ENCODE assay signal across 17 cellular contexts in the genomic region with DNA sequence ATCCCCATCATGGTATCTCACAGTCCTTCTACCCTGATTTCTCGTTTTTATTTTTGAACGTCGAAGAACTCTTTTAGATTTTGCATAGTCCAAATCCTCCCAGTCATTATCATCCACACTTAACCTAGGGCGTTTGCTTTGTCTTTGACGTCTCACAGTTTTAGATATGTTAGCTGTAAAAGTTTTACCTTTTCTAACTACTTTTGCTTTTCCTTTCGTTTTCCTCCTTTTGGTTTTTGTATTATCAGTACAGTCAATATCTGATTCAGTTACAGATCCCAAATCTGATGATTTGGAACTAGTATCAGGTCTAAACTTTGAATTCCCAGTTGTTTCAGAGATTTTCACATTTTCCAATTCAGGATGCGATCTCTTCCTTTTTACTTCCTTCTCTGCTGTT. TPM values are rescaled to one million over a fixed set of nuclear protein-coding genes. Genes with fewer than 3 reads are reported as not detected.
DNase-seq lines count a peak whose midpoint lies in the region; ATAC-seq, FAIRE-seq and TF ChIP-seq lines count a peak whose summit lies in the region.
"Had no signal": no experiment of that assay in that cellular context is flagged by ENCODE, and none has a peak within 500 bp of the region (broad histone marks: within the 10 kb centered on the region; RNA-seq: fewer than 3 reads in every experiment).

No MANE protein-coding gene starts in this region.

- no peak overlapping the region for H3K9ac ChIP-seq in endothelial cell of umbilical vein (replicated peaks; ENCODE audit: extremely low read depth, insufficient read depth, low read length)

- no peak for TF ChIP-seq CTCF in CD4-positive, alpha-beta T cell (IDR thresholded peaks at IDR 0.05)
- TF ChIP-seq CTCF in endothelial cell of umbilical vein (IDR thresholded peaks at IDR 0.05; ENCODE audit: extremely low read depth in 1 of 2, insufficient read depth in 1 of 2, low read depth in 1 of 2, low read length in 2 of 2): no peak

- H3K36me3 ChIP-seq in endothelial cell of umbilical vein (ENCODE audit: control insufficient read depth in 2 of 2, extremely low read depth in 1 of 2, insufficient read depth in 2 of 2, low read length in 2 of 2): peaks cover 2 to 13% of the 10 kb centered on the region in 2 experiments

- dilution Hi-C loops in endothelial cell of umbilical vein (cut with MboI; ENCODE audit: extremely low pct_ligation_motif_present, low sequenced_read_pairs): no loop called here

- H3K27ac Mint-ChIP-seq in activated CD4-positive, alpha-beta T cell treated with anti-CD3 and anti-CD28 coated beads for 36 hours: peak overlapping the region; percentile 72
- H3K27ac Mint-ChIP-seq in CD4-positive, alpha-beta T cell: peak overlapping the region; percentile 43
- H3K27ac Mint-ChIP-seq in activated CD4-positive, alpha-beta memory T cell treated with anti-CD3 and anti-CD28 coated beads, Interleukin-2, amount 10 ng/mL, durations not matched to agents 7 days and 5 days: peak overlapping the region; percentile 71
- H3K27ac Mint-ChIP-seq: GM23338 had no signal

- H3K4me1 Mint-ChIP-seq in activated CD4-positive, alpha-beta T cell treated with anti-CD3 and anti-CD28 coated beads for 36 hours: peaks cover 30% of the 10 kb centered on the region
- H3K4me1 Mint-ChIP-seq in CD4-positive, alpha-beta T cell (ENCODE audit: low read depth): peaks cover 22% of the 10 kb centered on the region
- peaks cover 24% of the 10 kb centered on the region for H3K4me1 Mint-ChIP-seq in activated CD4-positive, alpha-beta memory T cell treated with anti-CD3 and anti-CD28 coated beads, Interleukin-2, amount 10 ng/mL, durations not matched to agents 7 days and 5 days
- H3K4me1 Mint-ChIP-seq: neural crest cell had no signal

- H3K9me3 ChIP-seq in CD4-positive, alpha-beta T cell (ENCODE audit: control insufficient read depth, low read length): no peaks in the 10 kb centered on the region
- H3K9me3 ChIP-seq in endothelial cell of umbilical vein (replicated peaks; ENCODE audit: control insufficient read depth, insufficient read depth, low read length): no peaks in the 10 kb centered on the region

- ATAC-seq in activated CD4-positive, alpha-beta T cell treated with anti-CD3 and anti-CD28 coated beads for 36 hours: peak; percentile 36
- ATAC-seq in CD4-positive, alpha-beta T cell (ENCODE audit: poor library complexity): no peak
- ATAC-seq: foreskin keratinocyte, GM23338 had no signal

- no peaks in the 10 kb centered on the region for H3K27me3 Mint-ChIP-seq in activated CD4-positive, alpha-beta T cell treated with anti-CD3 and anti-CD28 coated beads for 36 hours
- no peaks in the 10 kb centered on the region for H3K27me3 Mint-ChIP-seq in CD4-positive, alpha-beta T cell
- H3K27me3 Mint-ChIP-seq in activated CD4-positive, alpha-beta memory T cell treated with anti-CD3 and anti-CD28 coated beads, Interleukin-2, amount 10 ng/mL, durations not matched to agents 7 days and 5 days: no peaks in the 10 kb centered on the region

- FAIRE-seq in endothelial cell of umbilical vein (lab: Jason Lieb, UNC): no peak
- FAIRE-seq: A204.1 had no signal

- H3K9me3 Mint-ChIP-seq in activated CD4-positive, alpha-beta T cell treated with anti-CD3 and anti-CD28 coated beads for 36 hours (ENCODE audit: low read depth): no peaks in the 10 kb centered on the region
- H3K9me3 Mint-ChIP-seq in CD4-positive, alpha-beta T cell: no peaks in the 10 kb centered on the region
- H3K9me3 Mint-ChIP-seq in activated CD4-positive, alpha-beta memory T cell treated with anti-CD3 and anti-CD28 coated beads, Interleukin-2, amount 10 ng/mL, durations not matched to agents 7 days and 5 days: no peaks in the 10 kb centered on the region
- H3K9me3 Mint-ChIP-seq: GM23338, neural crest cell had no signal

- no peaks in the 10 kb centered on the region for H3K79me2 ChIP-seq in endothelial cell of umbilical vein (ENCODE audit: control insufficient read depth, insufficient read depth, low read length)

- H3K4me3 ChIP-seq in endothelial cell of umbilical vein (replicated peaks in 1 of 3; ENCODE audit: insufficient read depth in 1 of 3, low read depth in 1 of 3, low read length in 3 of 3): no peak overlapping the region
- H3K4me3 ChIP-seq: GM23338 had no signal

- POLR2A ChIA-PET in activated CD4-positive, alpha-beta T cell treated with anti-CD3 and anti-CD28 coated beads for 36 hours (lab: Charles Lee): no interaction called here
- POLR2A ChIA-PET in CD4-positive, alpha-beta T cell (lab: Charles Lee): interaction anchor here (1.5 kb wide), 1 partner anchor 13 kb away, joined by 3 read pairs; a partner anchor contains a TSS
- POLR2A ChIA-PET in activated CD4-positive, alpha-beta memory T cell treated with anti-CD3 and anti-CD28 coated beads, Interleukin-2, amount 10 ng/mL, durations not matched to agents 7 days and 5 days (lab: Charles Lee): interaction anchor here (1.0 to 2.5 kb wide), 2 partner anchors 13 to 59 kb away, joined by 3 to 22 read pairs; a partner anchor contains a TSS
- POLR2A ChIA-PET in endothelial cell of umbilical vein (lab: Charles Lee): no interaction called here

- CTCF ChIA-PET in activated CD4-positive, alpha-beta T cell treated with anti-CD3 and anti-CD28 coated beads for 36 hours (lab: Charles Lee): interaction anchor here (1.4 to 1.7 kb wide), 3 partner anchors 10 to 61 kb away, joined by 3 to 5 read pairs (median 4); no protein-coding TSS in a partner anchor
- CTCF ChIA-PET in CD4-positive, alpha-beta T cell (lab: Charles Lee): no interaction called here
- CTCF ChIA-PET in activated CD4-positive, alpha-beta memory T cell treated with anti-CD3 and anti-CD28 coated beads, Interleukin-2, amount 10 ng/mL, durations not matched to agents 7 days and 5 days (lab: Charles Lee): interaction anchor here (1.0 kb wide), 1 partner anchor 13 kb away, joined by 3 read pairs; a partner anchor contains a TSS
- CTCF ChIA-PET in endothelial cell of umbilical vein (lab: Charles Lee): interaction anchor here (1.3 kb wide), 1 partner anchor 12 kb away, joined by 4 read pairs; no protein-coding TSS in a partner anchor

- no peak for TF ChIP-seq POLR2A in endothelial cell of umbilical vein (IDR thresholded peaks at IDR 0.05; ENCODE audit: low read depth, low read length)

- H3K27me3 ChIP-seq in CD4-positive, alpha-beta T cell (ENCODE audit: control insufficient read depth, insufficient read depth, low read length): no peaks in the 10 kb centered on the region
- no peaks in the 10 kb centered on the region for H3K27me3 ChIP-seq in endothelial cell of umbilical vein (ENCODE audit: control insufficient read depth in 2 of 2, insufficient read depth in 2 of 2, low read length in 2 of 2)
- H3K27me3 ChIP-seq: foreskin keratinocyte had no signal

- no peak overlapping the region for H3K27ac ChIP-seq in CD4-positive, alpha-beta T cell (ENCODE audit: low read depth, low read length)
- H3K27ac ChIP-seq in endothelial cell of umbilical vein (ENCODE audit: insufficient read depth, low read depth, low read length): no peak overlapping the region
- H3K27ac ChIP-seq: foreskin keratinocyte had no signal

- H3K4me1 ChIP-seq in endothelial cell of umbilical vein (ENCODE audit: control insufficient read depth, extremely low read depth, insufficient read depth, low read length): peaks cover 16% of the 10 kb centered on the region
- H3K4me1 ChIP-seq: foreskin keratinocyte had no signal

- H3K4me2 ChIP-seq in endothelial cell of umbilical vein (ENCODE audit: insufficient read depth, low read length): peak overlapping the region; percentile 67
- H3K4me2 ChIP-seq: GM23338 had no signal

- no peak for DNase-seq in activated CD4-positive, alpha-beta T cell treated with anti-CD3 and anti-CD28 coated beads for 36 hours
- no peak for DNase-seq in activated CD4-positive, alpha-beta T cell treated with anti-CD3 and anti-CD28 coated beads, Interleukin-2, amount 50 U/mL, for 1 hour
- DNase-seq in CD4-positive, alpha-beta T cell: no peak
- no peak for DNase-seq in activated CD4-positive, alpha-beta memory T cell treated with anti-CD3 and anti-CD28 coated beads, Interleukin-2, amount 10 ng/mL, durations not matched to agents 7 days and 5 days
- DNase-seq in endothelial cell of umbilical vein (ENCODE audit: low read depth, low spot score): no peak
- DNase-seq in NCI-H2196 treated with DMSO at 0.1 percent for 48 hours (lab: John Stamatoyannopoulos, UW; ENCODE audit: unreplicated experiment): no peak
- no peak for DNase-seq in LoVo (ENCODE audit: low spot score)
- DNase-seq in stimulated activated naive CD4-positive, alpha-beta T cell (lab: John Stamatoyannopoulos, UW): no peak
- DNase-seq: activated naive CD4-positive, alpha-beta T cell treated with Interleukin-2 at 50 U/mL for 16 hours; foreskin keratinocyte; KBM-7; NCI-H1092; NCI-H2029; NCI-H446 had no signal

- peaks cover 59% of the 10 kb centered on the region for H3K36me3 Mint-ChIP-seq in activated CD4-positive, alpha-beta T cell treated with anti-CD3 and anti-CD28 coated beads for 36 hours (ENCODE audit: low read depth)
- peaks cover 74% of the 10 kb centered on the region for H3K36me3 Mint-ChIP-seq in CD4-positive, alpha-beta T cell (ENCODE audit: low read depth)
- H3K36me3 Mint-ChIP-seq in activated CD4-positive, alpha-beta memory T cell treated with anti-CD3 and anti-CD28 coated beads, Interleukin-2, amount 10 ng/mL, durations not matched to agents 7 days and 5 days (ENCODE audit: low read depth): peaks cover 61% of the 10 kb centered on the region

- H4K20me1 ChIP-seq in endothelial cell of umbilical vein (replicated peaks; ENCODE audit: control insufficient read depth, extremely low read depth, insufficient read depth, low read length): no peaks in the 10 kb centered on the region

- H2AFZ ChIP-seq in endothelial cell of umbilical vein (ENCODE audit: low read depth, low read length): no peak overlapping the region
- H2AFZ ChIP-seq: GM23338 had no signal

- TSS peak; percentile 8 for BruUV-seq in endothelial cell of umbilical vein (replicated peaks; lab: Mats Ljungman, UMichigan)

- no peak overlapping the region for H3K4me3 Mint-ChIP-seq in activated CD4-positive, alpha-beta T cell treated with anti-CD3 and anti-CD28 coated beads for 36 hours
- H3K4me3 Mint-ChIP-seq in CD4-positive, alpha-beta T cell: peak overlapping the region; percentile 35
- peak overlapping the region; percentile 56 for H3K4me3 Mint-ChIP-seq in activated CD4-positive, alpha-beta memory T cell treated with anti-CD3 and anti-CD28 coated beads, Interleukin-2, amount 10 ng/mL, durations not matched to agents 7 days and 5 days
- H3K4me3 Mint-ChIP-seq: GM23338, neural crest cell had no signal

- H3K9me1 ChIP-seq in endothelial cell of umbilical vein (replicated peaks; ENCODE audit: control insufficient read depth, extremely low read depth, insufficient read depth, low read length): no peaks in the 10 kb centered on the region

- intact Hi-C loops in activated CD4-positive, alpha-beta T cell treated with anti-CD3 and anti-CD28 coated beads for 36 hours (cut with DNase I, micrococcal nuclease): no loop called here
- intact Hi-C loops in CD4-positive, alpha-beta T cell (cut with DNase I, micrococcal nuclease): no loop called here
- intact Hi-C loops in endothelial cell of umbilical vein (cut with micrococcal nuclease): no loop called here

RNA-seq across cellular contexts. Expression of a gene that starts 13.1 kb away (rescaled TPM):
- 100 to 1,000 TPM; 109 to 123 TPM for total RNA-seq in activated CD4-positive, alpha-beta T cell treated with anti-CD3 and anti-CD28 coated beads for 36 hours
- total RNA-seq in CD4-positive, alpha-beta T cell: 1 to 10 TPM; 7.8 to 7.9 TPM
- total RNA-seq in activated CD4-positive, alpha-beta memory T cell treated with anti-CD3 and anti-CD28 coated beads, Interleukin-2, amount 10 ng/mL, durations not matched to agents 7 days and 5 days: 10 to 100 TPM; 59.6 to 66.2 TPM
- total RNA-seq in endothelial cell of umbilical vein: 66.3 and 75.9 TPM in 2 replicates
- polyA plus RNA-seq in endothelial cell of umbilical vein: 34.9 and 43.2 TPM in 2 replicates
- 63.4 and 68.1 TPM in 2 replicates for polyA plus RNA-seq in endothelial cell of umbilical vein (2011; cell fraction: cytosol; rRNA removed)
- 36.9 and 43.7 TPM in 2 replicates for polyA plus RNA-seq in endothelial cell of umbilical vein (2011; cell fraction: nucleus; rRNA removed)
- polyA plus RNA-seq in endothelial cell of umbilical vein (2012): 67.4 and 113 TPM in 2 replicates
- polyA minus RNA-seq in endothelial cell of umbilical vein: 14.5 and 21.4 TPM in 2 replicates
- 39.4 TPM for polyA minus RNA-seq in endothelial cell of umbilical vein (2011; cell fraction: cytosol; rRNA and poly(A)+ RNA removed)
- 18.5 TPM in 2 replicates for polyA minus RNA-seq in endothelial cell of umbilical vein (2011; cell fraction: nucleus; rRNA and poly(A)+ RNA removed)

Comparison
In these comparisons a context has a peak if more than half of its experiments do, and no peak if none do; other contexts are left out.
1. POLR2A ChIA-PET loops: an anchor here in CD4-positive, alpha-beta T cell (1.5 kb wide) and activated CD4-positive, alpha-beta memory T cell treated with anti-CD3 and anti-CD28 coated beads, Interleukin-2, amount 10 ng/mL, durations not matched to agents 7 days and 5 days (1.0 to 2.5 kb wide); none called in activated CD4-positive, alpha-beta T cell treated with anti-CD3 and anti-CD28 coated beads for 36 hours and endothelial cell of umbilical vein.